ENCODE assay signal across 1 cellular context in genomic region chr1:221394011-221394544, GRCh38.
TF ChIP-seq lines count a peak whose summit lies in the region.

No MANE protein-coding gene starts in this region.

TF ChIP-seq in HepG2, 621 proteins besides CTCF, POLR2A, EP300 and RAD21 (continued from another document):
- TF ChIP-seq ZNF282 (IDR thresholded peaks at IDR 0.05; ENCODE audit: partially characterized antibody) (no peak), ZNF337 (CRISPR knock-in tag; IDR thresholded peaks at IDR 0.05; ENCODE audit: borderline replicate concordance, low read depth) (no peak), ASH2L (IDR thresholded peaks at IDR 0.05; ENCODE audit: insufficient read length, low read depth, low read length) (no peak), ZNF773 (CRISPR knock-in tag; IDR thresholded peaks at IDR 0.05; ENCODE audit: borderline replicate concordance) (no peak), ZMYM2 (CRISPR knock-in tag; IDR thresholded peaks at IDR 0.05) (no peak), KDM5B (CRISPR knock-in tag; IDR thresholded peaks at IDR 0.05; ENCODE audit: borderline replicate concordance) (no peak)
- TF ChIP-seq, protein P1, sequence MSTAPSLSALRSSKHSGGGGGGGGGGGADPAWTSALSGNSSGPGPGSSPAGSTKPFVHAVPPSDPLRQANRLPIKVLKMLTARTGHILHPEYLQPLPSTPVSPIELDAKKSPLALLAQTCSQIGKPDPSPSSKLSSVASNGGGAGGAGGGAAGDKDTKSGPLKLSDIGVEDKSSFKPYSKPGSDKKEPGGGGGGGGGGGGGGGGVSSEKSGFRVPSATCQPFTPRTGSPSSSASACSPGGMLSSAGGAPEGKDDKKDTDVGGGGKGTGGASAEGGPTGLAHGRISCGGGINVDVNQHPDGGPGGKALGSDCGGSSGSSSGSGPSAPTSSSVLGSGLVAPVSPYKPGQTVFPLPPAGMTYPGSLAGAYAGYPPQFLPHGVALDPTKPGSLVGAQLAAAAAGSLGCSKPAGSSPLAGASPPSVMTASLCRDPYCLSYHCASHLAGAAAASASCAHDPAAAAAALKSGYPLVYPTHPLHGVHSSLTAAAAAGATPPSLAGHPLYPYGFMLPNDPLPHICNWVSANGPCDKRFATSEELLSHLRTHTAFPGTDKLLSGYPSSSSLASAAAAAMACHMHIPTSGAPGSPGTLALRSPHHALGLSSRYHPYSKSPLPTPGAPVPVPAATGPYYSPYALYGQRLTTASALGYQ (CRISPR knock-in tag; IDR thresholded peaks at IDR 0.05): no peak
